In the genomic region with DNA sequence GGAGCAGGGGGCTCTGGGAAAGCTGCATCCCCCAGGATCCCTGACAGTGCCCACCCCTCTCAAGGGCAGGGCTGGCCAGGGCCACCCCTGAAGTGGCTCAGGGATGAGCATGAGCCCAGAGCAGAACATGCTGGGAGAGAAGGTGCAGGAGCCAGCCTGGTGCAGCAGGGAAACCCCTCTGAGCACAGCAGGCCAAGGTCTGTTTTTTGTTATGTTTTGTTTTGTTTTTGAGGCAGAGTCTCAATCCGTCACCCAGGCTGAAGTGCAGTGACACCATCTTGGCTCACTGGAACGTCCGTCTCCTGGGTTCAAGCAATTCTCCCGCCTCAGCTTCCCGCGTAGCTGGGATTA, we compare ENCODE assay signal across 9 cellular contexts. TPM values are rescaled to one million over a fixed set of nuclear protein-coding genes. Genes with fewer than 3 reads are reported as not detected.
A peak's percentile ranks its signal among the peaks of the same experiment; 100 is the strongest.
DNase-seq lines count a peak whose midpoint lies in the region; ATAC-seq and TF ChIP-seq lines count a peak whose summit lies in the region.
"Had no signal": no experiment of that assay in that cellular context is flagged by ENCODE, and none has a peak within 500 bp of the region (broad histone marks: within the 10 kb centered on the region; RNA-seq: fewer than 3 reads in every experiment).

No MANE protein-coding gene starts in this region.

- TF ChIP-seq CTCF in DND-41 (IDR thresholded peaks at IDR 0.05; ENCODE audit: borderline replicate concordance, extremely low read depth, low read length, poor library complexity, severe bottlenecking) (no peak), PC-9 (conservative IDR thresholded peaks at IDR 0.05) (no peak), endothelial cell (IDR thresholded peaks at IDR 0.05; ENCODE audit: unreplicated experiment) (no peak)

- peaks cover 18% of the 10 kb centered on the region for H3K4me1 Mint-ChIP-seq in endothelial cell (ENCODE audit: unreplicated experiment)

- H3K27ac ChIP-seq in DND-41 (ENCODE audit: low read length): peak overlapping the region; percentile 71
- H3K27ac ChIP-seq in PC-9: no peak overlapping the region

- H4K20me1 ChIP-seq in DND-41 (ENCODE audit: insufficient read depth, low read length): peaks cover 36% of the 10 kb centered on the region
- H4K20me1 ChIP-seq in PC-9 (ENCODE audit: insufficient read depth): peaks cover 36% of the 10 kb centered on the region

- POLR2A ChIA-PET in PC-9 (lab: Charles Lee; ENCODE audit: unreplicated experiment): no interaction called here

- peaks cover 36% of the 10 kb centered on the region; the same call in 1 of the 2 replicates for H3F3A ChIP-seq in PC-9 (ENCODE audit: insufficient read depth, low read depth)

- H3K4me3 ChIP-seq in DND-41 (ENCODE audit: low read depth in 1 of 2, low read length in 2 of 2) (peak overlapping the region in 1 of 2 experiments; percentile 96; a peak in 2 of 4 replicates), PC-9 (peak overlapping the region; percentile 65; the same call in 1 of the 2 replicates), skeletal muscle cell (ENCODE audit: low read depth, low read length) (peak overlapping the region; percentile 55)

- H3K9me3 Mint-ChIP-seq in endothelial cell (ENCODE audit: unreplicated experiment): no peaks in the 10 kb centered on the region

- H3K9me3 ChIP-seq in DND-41 (ENCODE audit: insufficient read depth, low read length, severe bottlenecking) (no peaks in the 10 kb centered on the region), PC-9 (ENCODE audit: insufficient read depth, low read depth) (no peaks in the 10 kb centered on the region)

- peak overlapping the region; percentile 59 for H3K4me3 Mint-ChIP-seq in endothelial cell (ENCODE audit: unreplicated experiment)

- H3K27me3 ChIP-seq in DND-41 (ENCODE audit: insufficient read depth, low read length, poor library complexity) (no peaks in the 10 kb centered on the region), PC-9 (ENCODE audit: insufficient read depth, low read depth) (no peaks in the 10 kb centered on the region)

- H3K36me3 ChIP-seq in DND-41 (ENCODE audit: insufficient read depth, low read length) (peaks cover 35% of the 10 kb centered on the region), PC-9 (ENCODE audit: low read depth) (no peaks in the 10 kb centered on the region)

- H3K4me2 ChIP-seq in DND-41 (ENCODE audit: insufficient read depth, low read length): peak overlapping the region; percentile 90
- H3K4me2 ChIP-seq in PC-9: peak overlapping the region; percentile 97

- CTCF ChIA-PET in PC-9 (lab: Charles Lee): no interaction called here

- intact Hi-C loops in PC-9 (cut with micrococcal nuclease; ENCODE audit: unreplicated experiment): loop anchor here (1.0 kb wide), 1 partner anchor 33 kb away; a partner anchor contains a TSS

- ATAC-seq in DND-41 (ENCODE audit: insufficient read depth, low read depth): no peak
- no peak for ATAC-seq in HG03457 (IDR thresholded peaks at IDR 0.05; ENCODE audit: unreplicated experiment)

- DNase-seq in DND-41 (no peak), PC-9 (no peak), endothelial cell (ENCODE audit: low spot score) (no peak), skeletal muscle cell (ENCODE audit: low read depth) (no peak), DMS 273 (lab: John Stamatoyannopoulos, UW; ENCODE audit: unreplicated experiment) (no peak), cortex of kidney (lab: John Stamatoyannopoulos, UW) (no peak)
- DNase-seq in activated CD4-positive, CD25-positive, alpha-beta regulatory T cell (lab: John Stamatoyannopoulos, UW): no peak

- BruUV-seq in PC-9 (replicated peaks; lab: Mats Ljungman, UMichigan): no TSS peak

- H3K9me2 ChIP-seq in PC-9 (ENCODE audit: insufficient read depth): no peaks in the 10 kb centered on the region

- H3K27ac Mint-ChIP-seq in endothelial cell (ENCODE audit: unreplicated experiment): no peak overlapping the region

- H3K79me2 ChIP-seq in DND-41 (ENCODE audit: insufficient read depth, low read length) (peaks cover 45% of the 10 kb centered on the region), PC-9 (ENCODE audit: low read depth) (peaks cover 40% of the 10 kb centered on the region)

- H2AFZ ChIP-seq in DND-41 (ENCODE audit: low read depth, low read length): peak overlapping the region; percentile 96
- peak overlapping the region; percentile 91 for H2AFZ ChIP-seq in PC-9

- peaks cover 49% of the 10 kb centered on the region for H3K4me1 ChIP-seq in DND-41 (ENCODE audit: insufficient read depth, low read length)
- peaks cover 37% of the 10 kb centered on the region for H3K4me1 ChIP-seq in PC-9 (replicated peaks; ENCODE audit: insufficient read depth)

- H3K27me3 Mint-ChIP-seq in endothelial cell (ENCODE audit: unreplicated experiment): peaks cover 41% of the 10 kb centered on the region

- peak overlapping the region; percentile 84 for H3K9ac ChIP-seq in DND-41 (ENCODE audit: low read depth, low read length)

- no peaks in the 10 kb centered on the region for H3K36me3 Mint-ChIP-seq in endothelial cell (ENCODE audit: low read depth, unreplicated experiment)

RNA-seq across cellular contexts. Expression of a gene that starts 0.8 kb away (rescaled TPM):
- 85.2 and 104 TPM in 2 replicates for total RNA-seq in PC-9 (2021)
- total RNA-seq in endothelial cell (ENCODE audit: unreplicated experiment): 76.7 TPM

RNA-seq across cellular contexts. Expression of a gene that starts 5.7 kb away (rescaled TPM):
- total RNA-seq in PC-9 (2021): 7.2 and 10.5 TPM in 2 replicates
- 0.36 TPM for total RNA-seq in endothelial cell (ENCODE audit: unreplicated experiment)

RNA-seq across cellular contexts. Expression of a gene that starts 11.0 kb away (rescaled TPM):
- total RNA-seq in PC-9 (2021) (1.4 and 1.5 TPM in 2 replicates), endothelial cell (ENCODE audit: unreplicated experiment) (not detected)
- total RNA-seq: fibroblast of villous mesenchyme had no signal

RNA-seq across cellular contexts. Expression of a gene that starts 31.9 kb away (rescaled TPM):
- total RNA-seq in PC-9 (2021) (37.3 and 52.2 TPM in 2 replicates), endothelial cell (ENCODE audit: unreplicated experiment) (88.2 TPM)

RNA-seq across cellular contexts. Expression of a gene that starts 32.4 kb away (rescaled TPM):
- total RNA-seq in PC-9 (2021) (58.8 and 62.9 TPM in 2 replicates), endothelial cell (ENCODE audit: unreplicated experiment) (40.9 TPM)
